ENCODE assay signal across 21 cellular contexts in genomic region chr3:16940769-16941683, GRCh38. TPM values are rescaled to one million over a fixed set of nuclear protein-coding genes. Genes with fewer than 3 reads are reported as not detected.
DNase-seq lines count a peak whose midpoint lies in the region; ATAC-seq and TF ChIP-seq lines count a peak whose summit lies in the region.
"Had no signal": no experiment of that assay in that cellular context is flagged by ENCODE, and none has a peak within 500 bp of the region (broad histone marks: within the 10 kb centered on the region; RNA-seq: fewer than 3 reads in every experiment).

No MANE protein-coding gene starts in this region.

- H3K4me1 ChIP-seq in right cardiac atrium (ENCODE audit: control insufficient read depth, insufficient read depth, low read length) (peaks cover 13% of the 10 kb centered on the region), suprapubic skin (no peaks in the 10 kb centered on the region)
- H3K4me1 ChIP-seq: esophagus squamous epithelium, vagina had no signal

- no peak for TF ChIP-seq POLR2A in suprapubic skin (IDR thresholded peaks at IDR 0.05)

- H3K36me3 Mint-ChIP-seq in activated naive CD4-positive, alpha-beta T cell treated with anti-CD3 and anti-CD28 coated beads, Interleukin-2, amount 50 U/mL, for 72 hours = peaks cover 0 to 4% of the 10 kb centered on the region in 2 donors
- H3K36me3 Mint-ChIP-seq in activated naive CD8-positive, alpha-beta T cell = peaks cover 2% of the 10 kb centered on the region
- peaks cover 40% of the 10 kb centered on the region for H3K36me3 Mint-ChIP-seq in stimulated activated memory B cell treated with anti-CD40 and anti-IgM and Interleukin-4, amounts not matched to agents 10 μg/mL and 1 μg/mL and 100 μg/mL, for 72 hours
- H3K36me3 Mint-ChIP-seq in type B pancreatic cell = no peaks in the 10 kb centered on the region

- intact Hi-C loops in right cardiac atrium (cut with DNase I) = loop anchor here in 1 of 4 donors (10.0 kb wide), 1 partner anchor 56 kb away; the partner anchor contains the start of gene PLCL2

- no peak for DNase-seq in activated naive CD4-positive, alpha-beta T cell treated with anti-CD3 and anti-CD28 coated beads, Interleukin-2, amount 50 U/mL, for 72 hours (ENCODE audit: low spot score in 2 of 2)
- DNase-seq in activated naive CD4-positive, alpha-beta T cell treated with anti-CD3 and anti-CD28 coated beads, Interleukin-2, amount 50 U/mL, for 16 hours = no peak
- no peak for DNase-seq in right cardiac atrium
- no peak for DNase-seq in suprapubic skin (ENCODE audit: low spot score in 2 of 2)
- DNase-seq in type B pancreatic cell (ENCODE audit: extremely low spot score, unreplicated experiment) = no peak
- DNase-seq: activated CD4-positive, CD25-positive, alpha-beta regulatory T cell treated with anti-CD3 and anti-CD28 coated beads, Interleukin-2, amount 50 U/mL, for 72 hours; activated effector memory CD4-positive, alpha-beta T cell treated with Interleukin-2 at 50 U/mL for 16 hours; DMS153; effector CD8-positive, alpha-beta T cell; esophagus squamous epithelium; KBM-7; NCI-H187 treated with DMSO at 0.1 percent for 48 hours; nucleus accumbens; substantia nigra; SW 1271 had no signal

- H3K4me3 ChIP-seq in right cardiac atrium (ENCODE audit: low read length) (no peak overlapping the region), suprapubic skin (no peak overlapping the region)
- H3K4me3 ChIP-seq: esophagus squamous epithelium, GM12878, vagina had no signal

- WGBS in right cardiac atrium = 62% methylated on average over 7 of the region's 7 CpGs
- WGBS in suprapubic skin = 78% methylated on average over 7 of the region's 7 CpGs

- H3K4me3 Mint-ChIP-seq in activated naive CD8-positive, alpha-beta T cell = no peak overlapping the region
- no peak overlapping the region for H3K4me3 Mint-ChIP-seq in stimulated activated memory B cell treated with anti-CD40 and anti-IgM and Interleukin-4, amounts not matched to agents 10 μg/mL and 1 μg/mL and 100 μg/mL, for 72 hours
- no peak overlapping the region for H3K4me3 Mint-ChIP-seq in type B pancreatic cell

- no peak for ATAC-seq in activated naive CD4-positive, alpha-beta T cell treated with anti-CD3 and anti-CD28 coated beads, Interleukin-2, amount 50 U/mL, for 72 hours
- peak; percentile 64 to 77 for ATAC-seq in right cardiac atrium
- ATAC-seq in stimulated activated memory B cell treated with anti-CD40 and anti-IgM and Interleukin-4, amounts not matched to agents 10 μg/mL and 1 μg/mL and 100 μg/mL, for 72 hours = no peak
- ATAC-seq in HG03159 (IDR thresholded peaks at IDR 0.05; ENCODE audit: unreplicated experiment) = no peak
- ATAC-seq: GM12878 had no signal

- H3K9me3 ChIP-seq in right cardiac atrium (ENCODE audit: control insufficient read depth, low read length) (no peaks in the 10 kb centered on the region), suprapubic skin (no peaks in the 10 kb centered on the region)
- H3K9me3 ChIP-seq: esophagus squamous epithelium, vagina had no signal

- peaks cover 90% of the 10 kb centered on the region for H3K4me1 Mint-ChIP-seq in activated naive CD8-positive, alpha-beta T cell (ENCODE audit: low read depth)
- H3K4me1 Mint-ChIP-seq in stimulated activated memory B cell treated with anti-CD40 and anti-IgM and Interleukin-4, amounts not matched to agents 10 μg/mL and 1 μg/mL and 100 μg/mL, for 72 hours = peaks cover 69% of the 10 kb centered on the region
- H3K4me1 Mint-ChIP-seq in type B pancreatic cell (ENCODE audit: unreplicated experiment) = peaks cover 13% of the 10 kb centered on the region

- peak overlapping the region; percentile 25 to 46 for H3K27ac Mint-ChIP-seq in activated naive CD4-positive, alpha-beta T cell treated with anti-CD3 and anti-CD28 coated beads, Interleukin-2, amount 50 U/mL, for 72 hours
- H3K27ac Mint-ChIP-seq in activated naive CD8-positive, alpha-beta T cell = peak overlapping the region; percentile 56
- peak overlapping the region; percentile 44 for H3K27ac Mint-ChIP-seq in stimulated activated memory B cell treated with anti-CD40 and anti-IgM and Interleukin-4, amounts not matched to agents 10 μg/mL and 1 μg/mL and 100 μg/mL, for 72 hours
- H3K27ac Mint-ChIP-seq in type B pancreatic cell = no peak overlapping the region

- peak overlapping the region; percentile 66 for H3K27ac ChIP-seq in right cardiac atrium (ENCODE audit: low read length)
- no peak overlapping the region for H3K27ac ChIP-seq in suprapubic skin
- H3K27ac ChIP-seq: C4-2B, esophagus squamous epithelium, vagina had no signal

- H3K27me3 ChIP-seq in right cardiac atrium (ENCODE audit: control insufficient read depth, insufficient read depth) (no peaks in the 10 kb centered on the region), suprapubic skin (no peaks in the 10 kb centered on the region)
- H3K27me3 ChIP-seq: esophagus squamous epithelium, vagina had no signal

- no peaks in the 10 kb centered on the region for H3K36me3 ChIP-seq in suprapubic skin
- H3K36me3 ChIP-seq: esophagus squamous epithelium, vagina had no signal

- peaks cover 0 to 8% of the 10 kb centered on the region in 2 donors for H3K9me3 Mint-ChIP-seq in activated naive CD4-positive, alpha-beta T cell treated with anti-CD3 and anti-CD28 coated beads, Interleukin-2, amount 50 U/mL, for 72 hours
- no peaks in the 10 kb centered on the region for H3K9me3 Mint-ChIP-seq in activated naive CD8-positive, alpha-beta T cell (ENCODE audit: low read depth)
- H3K9me3 Mint-ChIP-seq in stimulated activated memory B cell treated with anti-CD40 and anti-IgM and Interleukin-4, amounts not matched to agents 10 μg/mL and 1 μg/mL and 100 μg/mL, for 72 hours = peaks cover 4% of the 10 kb centered on the region
- H3K9me3 Mint-ChIP-seq in type B pancreatic cell = no peaks in the 10 kb centered on the region

- no peaks in the 10 kb centered on the region for H3K27me3 Mint-ChIP-seq in activated naive CD8-positive, alpha-beta T cell
- no peaks in the 10 kb centered on the region for H3K27me3 Mint-ChIP-seq in stimulated activated memory B cell treated with anti-CD40 and anti-IgM and Interleukin-4, amounts not matched to agents 10 μg/mL and 1 μg/mL and 100 μg/mL, for 72 hours
- peaks cover 34% of the 10 kb centered on the region for H3K27me3 Mint-ChIP-seq in type B pancreatic cell

- TF ChIP-seq CTCF in suprapubic skin (IDR thresholded peaks at IDR 0.05) = no peak
- TF ChIP-seq CTCF in type B pancreatic cell (conservative IDR thresholded peaks at IDR 0.05) = no peak

- TF ChIP-seq EP300 in suprapubic skin (IDR thresholded peaks at IDR 0.05) = no peak

RNA-seq across cellular contexts. Expression of gene PLCL2, which starts 56.3 kb away (rescaled TPM):
- 10 to 100 TPM; 17.8 to 20.5 TPM for total RNA-seq in activated naive CD4-positive, alpha-beta T cell treated with anti-CD3 and anti-CD28 coated beads, Interleukin-2, amount 50 U/mL, for 72 hours
- 10 to 100 TPM; 36.7 to 47.4 (median 37.0) TPM for total RNA-seq in right cardiac atrium
- polyA plus RNA-seq in right cardiac atrium = 12.5 TPM
- 1 to 10 TPM; 1.5 to 4.2 (median 1.9) TPM for total RNA-seq in suprapubic skin
- total RNA-seq in type B pancreatic cell (ENCODE audit: low replicate concordance) = 6.5 and 10.6 TPM in 2 replicates

Comparison
In these comparisons a context has a peak if more than half of its experiments do, and no peak if none do; other contexts are left out.
1. ATAC-seq: peak in right cardiac atrium (2 of 2); none in activated naive CD4-positive, alpha-beta T cell treated with anti-CD3 and anti-CD28 coated beads, Interleukin-2, amount 50 U/mL, for 72 hours (0 of 2), stimulated activated memory B cell treated with anti-CD40 and anti-IgM and Interleukin-4, amounts not matched to agents 10 μg/mL and 1 μg/mL and 100 μg/mL, for 72 hours (single experiment) and HG03159 (single experiment).